In genomic region chr10:69419761-69420126, GRCh38 we compare ENCODE assay signal across 19 cellular contexts. TPM values are rescaled to one million over a fixed set of nuclear protein-coding genes. Genes with fewer than 3 reads are reported as not detected.
"Had no signal": no experiment of that assay in that cellular context is flagged by ENCODE, and none has a peak within 500 bp of the region (broad histone marks: within the 10 kb centered on the region; RNA-seq: fewer than 3 reads in every experiment).

No MANE protein-coding gene starts in this region.

- H3K4me3 Mint-ChIP-seq: natural killer cell treated with Interleukin-12 subunit alpha and Interleukin-12 subunit beta and Interleukin-15 and Interleukin-18, amount 100 ng/mL, for 72 hours; neural progenitor cell had no signal

- H3K4me3 ChIP-seq: coronary artery, neural progenitor cell, psoas muscle, right atrium auricular region, smooth muscle cell, suprapubic skin, thyroid gland, upper lobe of left lung, uterus had no signal

- H3K27me3 ChIP-seq: neural progenitor cell, right atrium auricular region, suprapubic skin, thyroid gland, upper lobe of left lung, uterus had no signal

- H3K9me3 ChIP-seq: psoas muscle, right atrium auricular region, suprapubic skin, thyroid gland, upper lobe of left lung, uterus had no signal

- H3K9me3 Mint-ChIP-seq: natural killer cell treated with Interleukin-12 subunit alpha and Interleukin-12 subunit beta and Interleukin-15 and Interleukin-18, amount 100 ng/mL, for 72 hours; neural progenitor cell had no signal

- H3K27ac ChIP-seq: coronary artery, neural progenitor cell, parathyroid adenoma, psoas muscle, right atrium auricular region, suprapubic skin, thyroid gland, upper lobe of left lung, uterus had no signal

- DNase-seq: effector CD4-positive, alpha-beta T cell; kidney; left ventricle myocardium superior; occipital lobe; stimulated activated CD4-positive, alpha-beta T cell treated with anti-CD3 and anti-CD28 coated beads, Interleukin-2, amount 100 ng/mL, for 48 hours; stimulated activated naive CD4-positive, alpha-beta T cell treated with Interleukin-2 at 50 U/mL for 16 hours; thyroid gland; upper lobe of left lung; uterus had no signal

- H3K27ac Mint-ChIP-seq: natural killer cell treated with Interleukin-12 subunit alpha and Interleukin-12 subunit beta and Interleukin-15 and Interleukin-18, amount 100 ng/mL, for 72 hours; neural progenitor cell had no signal

- ATAC-seq: left ventricle myocardium superior; natural killer cell treated with Interleukin-12 subunit alpha and Interleukin-12 subunit beta and Interleukin-15 and Interleukin-18, amount 100 ng/mL, for 72 hours; psoas muscle had no signal

- H3K36me3 ChIP-seq: neural progenitor cell, right atrium auricular region, suprapubic skin, thyroid gland, upper lobe of left lung, uterus had no signal

- H3K36me3 Mint-ChIP-seq: natural killer cell treated with Interleukin-12 subunit alpha and Interleukin-12 subunit beta and Interleukin-15 and Interleukin-18, amount 100 ng/mL, for 72 hours; neural progenitor cell had no signal

- H3K4me1 ChIP-seq: neural progenitor cell, parathyroid adenoma, thyroid gland, uterus had no signal

RNA-seq across cellular contexts. Expression of gene TACR2, which starts 3.0 kb away (rescaled TPM):
- total RNA-seq: fibroblast of villous mesenchyme; left ventricle myocardium superior; mononuclear cell; natural killer cell treated with Interleukin-12 subunit alpha and Interleukin-12 subunit beta and Interleukin-15 and Interleukin-18, amount 100 ng/mL, for 72 hours; smooth muscle cell; thyroid gland had no signal
